ENCODE assay signal across 10 cellular contexts in the genomic region with DNA sequence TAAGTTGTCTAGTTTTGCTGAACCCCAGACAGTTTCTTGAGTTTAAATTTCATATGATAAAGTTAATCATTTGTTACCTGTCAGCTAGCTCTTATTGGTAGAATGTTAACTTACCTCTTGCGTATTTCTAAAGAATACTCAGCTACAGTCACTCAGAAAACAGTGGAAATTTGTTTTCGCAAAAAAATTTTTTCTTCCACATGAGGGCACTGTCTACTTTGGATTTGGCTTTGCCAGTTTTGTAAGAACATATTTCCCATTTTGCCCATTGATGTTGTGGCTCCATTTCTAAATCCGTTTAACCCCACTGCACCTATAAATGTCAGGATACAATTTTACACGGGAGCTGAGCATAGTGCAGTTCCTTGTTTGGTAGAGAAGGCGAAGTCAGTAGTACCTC. TPM values are rescaled to one million over a fixed set of nuclear protein-coding genes. Genes with fewer than 3 reads are reported as not detected.
DNase-seq lines count a peak whose midpoint lies in the region; ATAC-seq and TF ChIP-seq lines count a peak whose summit lies in the region.
"Had no signal": no experiment of that assay in that cellular context is flagged by ENCODE, and none has a peak within 500 bp of the region (broad histone marks: within the 10 kb centered on the region; RNA-seq: fewer than 3 reads in every experiment).

No MANE protein-coding gene starts in this region.

- H2AFZ ChIP-seq in HCT116 (ENCODE audit: low read depth, low read length, poor library complexity, severe bottlenecking): no peak overlapping the region

- no TSS peak for BruUV-seq in HCT116 (replicated peaks; lab: Mats Ljungman, UMichigan)

- ATAC-seq in HCT116: no peak
- ATAC-seq in HG03039 (IDR thresholded peaks at IDR 0.05; ENCODE audit: unreplicated experiment): no peak
- no peak for ATAC-seq in HG03108 (IDR thresholded peaks at IDR 0.05; ENCODE audit: unreplicated experiment)

- H3K4me1 ChIP-seq in BE2C: no peaks in the 10 kb centered on the region
- H3K4me1 ChIP-seq in HCT116 (ENCODE audit: control insufficient read depth in 1 of 2, insufficient read depth in 2 of 2, low read length in 2 of 2): no peaks in the 10 kb centered on the region

- H3K36me3 ChIP-seq in BE2C: no peaks in the 10 kb centered on the region
- H3K36me3 ChIP-seq in HCT116 (ENCODE audit: control insufficient read depth in 1 of 2, insufficient read depth in 2 of 2, low read length in 2 of 2): no peaks in the 10 kb centered on the region

- H3K9me3 ChIP-seq in BE2C (no peaks in the 10 kb centered on the region), HCT116 (ENCODE audit: control insufficient read depth in 1 of 2, insufficient read depth in 1 of 2, low read depth in 1 of 2, low read length in 2 of 2) (no peaks in the 10 kb centered on the region)

- H3K4me3 ChIP-seq in BE2C (ENCODE audit: low read depth, low read length): no peak overlapping the region
- no peak overlapping the region for H3K4me3 ChIP-seq in HCT116 (replicated peaks in 1 of 2; ENCODE audit: low read depth in 1 of 2, low read length in 2 of 2)

- POLR2A ChIA-PET in HCT116 (lab: Charles Lee): no interaction called here

- DNase-seq in BE2C (no peak), HCT116 (ENCODE audit: low read depth, low spot score) (no peak), SK-N-DZ (ENCODE audit: low spot score) (peak; percentile 29), kidney tubule cell (ENCODE audit: low spot score) (peak; percentile 25), islet precursor cell (no peak)
- no peak for DNase-seq in effector CD4-positive, alpha-beta T cell
- DNase-seq: activated T-cell treated with anti-CD3 and anti-CD28 coated beads, Interleukin-2, amount 50 U/mL, for 48 hours had no signal

- TF ChIP-seq RAD21 in HCT116 (IDR thresholded peaks at IDR 0.05; ENCODE audit: low read depth): peak; percentile 48

- H3K4me2 ChIP-seq in HCT116 (ENCODE audit: low read length): no peak overlapping the region

- no peak overlapping the region for H3K27ac ChIP-seq in HCT116 (ENCODE audit: low read depth, low read length)
- H3K27ac ChIP-seq: epithelial cell of prostate had no signal

- TF ChIP-seq CTCF in BE2C (IDR thresholded peaks at IDR 0.05; ENCODE audit: low read depth, low read length) (peak; percentile 51), HCT116 (IDR thresholded peaks at IDR 0.05 in 2 of 3, conservative IDR thresholded peaks at IDR 0.05 in 1 of 3; ENCODE audit: borderline replicate concordance in 1 of 3, insufficient read depth in 1 of 3, low read depth in 2 of 3, low read length in 2 of 3) (peak; percentile 6 to 41 (median 17); a peak in 3 of 6 replicates)

- TF ChIP-seq POLR2A in HCT116 (IDR thresholded peaks at IDR 0.05; ENCODE audit: borderline replicate concordance, extremely low read depth, insufficient read depth, insufficient read length): no peak

- H4K20me1 ChIP-seq in HCT116 (ENCODE audit: insufficient read depth): no peaks in the 10 kb centered on the region

- H3K79me2 ChIP-seq in HCT116 (ENCODE audit: insufficient read depth, low read length): no peaks in the 10 kb centered on the region

- no peak overlapping the region for H3K9ac ChIP-seq in HCT116 (ENCODE audit: low read length)

- intact Hi-C loops in HCT116 (cut with micrococcal nuclease): no loop called here

- RAD21 ChIA-PET in HCT116 (lab: Charles Lee; ENCODE audit: low non-redundant PET in 1 of 2, low total read pairs in 2 of 2, uncharacterized antibody in 2 of 2, unreplicated experiment in 2 of 2): no interaction called here

- H3K27me3 ChIP-seq in BE2C (no peaks in the 10 kb centered on the region), HCT116 (ENCODE audit: insufficient read depth, low read length) (peaks cover 21% of the 10 kb centered on the region; the same call in 1 of the 2 replicates)

- CTCF ChIA-PET in HCT116 (lab: Charles Lee): interaction anchor here (0.7 to 1.1 kb wide), 2 partner anchors 10 to 89 kb away, joined by 3 to 5 read pairs; no protein-coding TSS in a partner anchor

- no peaks in the 10 kb centered on the region for H3K9me2 ChIP-seq in HCT116 (ENCODE audit: insufficient read depth)

TF ChIP-seq in HCT116, 20 proteins besides CTCF, POLR2A, EP300 and RAD21:
- TF ChIP-seq EZH2 (IDR thresholded peaks at IDR 0.05) (no peak), TCF7L2 (IDR thresholded peaks at IDR 0.05; ENCODE audit: borderline replicate concordance, extremely low read depth, insufficient read depth, insufficient read length) (no peak), SIN3A (IDR thresholded peaks at IDR 0.05; ENCODE audit: low read depth) (no peak), REST (IDR thresholded peaks at IDR 0.05; ENCODE audit: low read depth) (no peak), ZNF274 (IDR thresholded peaks at IDR 0.05; ENCODE audit: low read depth, low read length) (no peak), JUND (IDR thresholded peaks at IDR 0.05) (no peak), EGR1 (IDR thresholded peaks at IDR 0.05; ENCODE audit: low read depth) (no peak), CEBPB (IDR thresholded peaks at IDR 0.05; ENCODE audit: low read depth) (no peak), EZH2phosphoT487 (IDR thresholded peaks at IDR 0.05; ENCODE audit: borderline replicate concordance) (no peak), FOSL1 (IDR thresholded peaks at IDR 0.05; ENCODE audit: low read depth) (no peak), CBX3 (IDR thresholded peaks at IDR 0.05; ENCODE audit: low read depth) (no peak)
- TF ChIP-seq, protein P1, sequence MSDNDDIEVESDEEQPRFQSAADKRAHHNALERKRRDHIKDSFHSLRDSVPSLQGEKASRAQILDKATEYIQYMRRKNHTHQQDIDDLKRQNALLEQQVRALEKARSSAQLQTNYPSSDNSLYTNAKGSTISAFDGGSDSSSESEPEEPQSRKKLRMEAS (IDR thresholded peaks at IDR 0.05): no peak
- TF ChIP-seq, protein P2, sequence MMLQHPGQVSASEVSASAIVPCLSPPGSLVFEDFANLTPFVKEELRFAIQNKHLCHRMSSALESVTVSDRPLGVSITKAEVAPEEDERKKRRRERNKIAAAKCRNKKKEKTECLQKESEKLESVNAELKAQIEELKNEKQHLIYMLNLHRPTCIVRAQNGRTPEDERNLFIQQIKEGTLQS (IDR thresholded peaks at IDR 0.05): no peak
- TF ChIP-seq, protein P3, sequence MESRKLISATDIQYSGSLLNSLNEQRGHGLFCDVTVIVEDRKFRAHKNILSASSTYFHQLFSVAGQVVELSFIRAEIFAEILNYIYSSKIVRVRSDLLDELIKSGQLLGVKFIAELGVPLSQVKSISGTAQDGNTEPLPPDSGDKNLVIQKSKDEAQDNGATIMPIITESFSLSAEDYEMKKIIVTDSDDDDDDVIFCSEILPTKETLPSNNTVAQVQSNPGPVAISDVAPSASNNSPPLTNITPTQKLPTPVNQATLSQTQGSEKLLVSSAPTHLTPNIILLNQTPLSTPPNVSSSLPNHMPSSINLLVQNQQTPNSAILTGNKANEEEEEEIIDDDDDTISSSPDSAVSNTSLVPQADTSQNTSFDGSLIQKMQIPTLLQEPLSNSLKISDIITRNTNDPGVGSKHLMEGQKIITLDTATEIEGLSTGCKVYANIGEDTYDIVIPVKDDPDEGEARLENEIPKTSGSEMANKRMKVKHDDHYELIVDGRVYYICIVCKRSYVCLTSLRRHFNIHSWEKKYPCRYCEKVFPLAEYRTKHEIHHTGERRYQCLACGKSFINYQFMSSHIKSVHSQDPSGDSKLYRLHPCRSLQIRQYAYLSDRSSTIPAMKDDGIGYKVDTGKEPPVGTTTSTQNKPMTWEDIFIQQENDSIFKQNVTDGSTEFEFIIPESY (IDR thresholded peaks at IDR 0.05; ENCODE audit: extremely low read depth, insufficient replicate concordance, low read length): no peak
TF ChIP-seq in HCT116: peak in this region for 0.

RNA-seq across cellular contexts. Expression of gene GCFC2, which starts 19.1 kb away (rescaled TPM):
- 9.3 TPM for polyA plus RNA-seq in BE2C (2012; ENCODE audit: insufficient read depth, insufficient read length, low read depth)
- 20.1 TPM for total RNA-seq in HCT116 (2021; ENCODE audit: unreplicated experiment)
- polyA plus RNA-seq in HCT116 (2012): 6.1 and 6.6 TPM in 2 replicates
- polyA plus RNA-seq in SK-N-DZ (2014; cell fraction: cytosol; rRNA removed): 12.6 and 15.4 TPM in 2 replicates
- polyA plus RNA-seq in SK-N-DZ (2014; cell fraction: nucleus; rRNA removed): 29.2 and 29.8 TPM in 2 replicates

Comparison
In these comparisons a context has a peak if more than half of its experiments do, and no peak if none do; other contexts are left out.
1. DNase-seq: peak in SK-N-DZ (single experiment) and kidney tubule cell (single experiment); none in BE2C (single experiment), HCT116 (single experiment), effector CD4-positive, alpha-beta T cell (single experiment) and islet precursor cell (single experiment).